9 cellular contexts compared by ENCODE assay signal in the genomic region with DNA sequence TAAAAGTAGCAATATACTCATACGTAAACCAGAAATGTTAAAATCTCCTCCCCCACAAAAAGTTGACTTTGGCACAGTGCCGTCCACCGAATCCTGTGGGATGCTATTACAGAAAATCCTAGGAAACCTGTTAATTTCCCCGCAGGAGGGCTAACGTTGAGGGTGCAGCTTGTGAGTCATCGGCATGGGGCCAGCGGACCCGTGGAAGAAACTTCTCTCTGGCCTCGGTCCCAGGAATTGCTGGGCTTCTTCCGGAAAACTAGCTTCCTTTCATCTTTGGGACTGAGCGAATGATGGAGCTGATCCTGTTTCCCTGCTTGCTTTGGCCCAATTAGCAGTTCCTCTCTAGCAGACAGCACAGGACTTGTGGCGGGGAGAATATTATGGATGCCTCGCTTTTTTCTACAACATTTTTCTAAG. TPM values are rescaled to one million over a fixed set of nuclear protein-coding genes. Genes with fewer than 3 reads are reported as not detected.
DNase-seq lines count a peak whose midpoint lies in the region; ATAC-seq, FAIRE-seq and TF ChIP-seq lines count a peak whose summit lies in the region.
"Had no signal": no experiment of that assay in that cellular context is flagged by ENCODE, and none has a peak within 500 bp of the region (broad histone marks: within the 10 kb centered on the region; RNA-seq: fewer than 3 reads in every experiment).

No MANE protein-coding gene starts in this region.

- peak overlapping the region; percentile 86 for H3K27ac ChIP-seq in AG04450 (ENCODE audit: low read depth, low read length)
- H3K27ac ChIP-seq in WERI-Rb-1, result no peak overlapping the region

- ATAC-seq in HG03354 (IDR thresholded peaks at IDR 0.05; ENCODE audit: poor library complexity, severe bottlenecking, unreplicated experiment), result no peak

- H3K36me3 Mint-ChIP-seq in nephron (ENCODE audit: low read depth), result peaks cover 10% of the 10 kb centered on the region

- peaks cover 10% of the 10 kb centered on the region for H3K27me3 ChIP-seq in AG04450 (ENCODE audit: control insufficient read depth, insufficient read depth, low read length)
- H3K27me3 ChIP-seq in WERI-Rb-1 (ENCODE audit: insufficient read depth, low read depth, severe bottlenecking), result no peaks in the 10 kb centered on the region

- H3K9me3 ChIP-seq in AG04450 (ENCODE audit: control insufficient read depth, insufficient read depth, low read length) (peaks cover 13% of the 10 kb centered on the region), WERI-Rb-1 (ENCODE audit: severe bottlenecking) (no peaks in the 10 kb centered on the region)

- FAIRE-seq in endometrium (lab: Jason Lieb, UNC), result peak; percentile 8

- H3K36me3 ChIP-seq in WERI-Rb-1, result no peaks in the 10 kb centered on the region

- H3K27me3 Mint-ChIP-seq in nephron (ENCODE audit: low read depth), result peaks cover 4% of the 10 kb centered on the region
- H3K27me3 Mint-ChIP-seq: CD4-positive, alpha-beta T cell had no signal

- DNase-seq in AG04450 (ENCODE audit: low read depth, low spot score) (peak; percentile 80), NCI-H446 (lab: John Stamatoyannopoulos, UW) (peak; percentile 87 to 93), WERI-Rb-1 (no peak), GF-D8 (lab: John Stamatoyannopoulos, UW) (no peak)
- no peak for DNase-seq in stimulated activated CD4-positive, alpha-beta T cell treated with anti-CD3 and anti-CD28 coated beads, Interleukin-12 subunit alpha, Interleukin-12 subunit beta, amount 100 ng/mL, for 4 hours
- DNase-seq: CD4-positive, alpha-beta T cell had no signal

- no peak for TF ChIP-seq CTCF in AG04450 (IDR thresholded peaks at IDR 0.05; ENCODE audit: low read depth, low read length)
- TF ChIP-seq CTCF in nephron (IDR thresholded peaks at IDR 0.05; ENCODE audit: unreplicated experiment in 3 of 3), result no peak
- no peak for TF ChIP-seq CTCF in WERI-Rb-1 (IDR thresholded peaks at IDR 0.05; ENCODE audit: low read depth, low read length)

- peak overlapping the region in 2 of 3 experiments; percentile 3 to 55 for H3K4me3 Mint-ChIP-seq in nephron
- H3K4me3 Mint-ChIP-seq: CD4-positive, alpha-beta T cell had no signal

- H3K4me3 ChIP-seq in AG04450 (ENCODE audit: low read depth, low read length), result no peak overlapping the region
- H3K4me3 ChIP-seq in WERI-Rb-1 (ENCODE audit: low read depth, low read length), result no peak overlapping the region

- peaks cover 16% of the 10 kb centered on the region for H3K9me3 Mint-ChIP-seq in nephron
- H3K9me3 Mint-ChIP-seq: CD4-positive, alpha-beta T cell had no signal

- H3K4me1 Mint-ChIP-seq in nephron, result peaks cover 38% of the 10 kb centered on the region

- CTCF ChIA-PET in AG04450 (lab: Charles Lee), result no interaction called here

- POLR2A ChIA-PET in AG04450 (lab: Yijun Ruan, JAX), result interaction anchor here (1.4 kb wide), 1 partner anchor 22 kb away, joined by 5 read pairs; no protein-coding TSS in a partner anchor

- peak overlapping the region; percentile 90 to 97 (median 95) for H3K27ac Mint-ChIP-seq in nephron
- H3K27ac Mint-ChIP-seq: CD4-positive, alpha-beta T cell had no signal

RNA-seq across cellular contexts. Expression of gene CRYGN, which starts 13.4 kb away (rescaled TPM):
- polyA plus RNA-seq in AG04450 (2011; rRNA removed), result not detected in 2 replicates
- polyA minus RNA-seq in AG04450 (2011; rRNA and poly(A)+ RNA removed), result not detected in 2 replicates

RNA-seq across cellular contexts. Expression of gene WDR86, which starts 16.7 kb away (rescaled TPM):
- polyA plus RNA-seq in AG04450 (2011; rRNA removed), result 0.15 and 0.17 TPM in 2 replicates
- 0.65 and 0.83 TPM in 2 replicates for polyA minus RNA-seq in AG04450 (2011; rRNA and poly(A)+ RNA removed)

Comparison
In these comparisons a context has a peak if more than half of its experiments do, and no peak if none do; other contexts are left out.
1. DNase-seq: peak in AG04450 (single experiment) and NCI-H446 (2 of 2); none in stimulated activated CD4-positive, alpha-beta T cell treated with anti-CD3 and anti-CD28 coated beads, Interleukin-12 subunit alpha, Interleukin-12 subunit beta, amount 100 ng/mL, for 4 hours (single experiment), WERI-Rb-1 (single experiment) and GF-D8 (single experiment).